11 cellular contexts compared by ENCODE assay signal in the genomic region with DNA sequence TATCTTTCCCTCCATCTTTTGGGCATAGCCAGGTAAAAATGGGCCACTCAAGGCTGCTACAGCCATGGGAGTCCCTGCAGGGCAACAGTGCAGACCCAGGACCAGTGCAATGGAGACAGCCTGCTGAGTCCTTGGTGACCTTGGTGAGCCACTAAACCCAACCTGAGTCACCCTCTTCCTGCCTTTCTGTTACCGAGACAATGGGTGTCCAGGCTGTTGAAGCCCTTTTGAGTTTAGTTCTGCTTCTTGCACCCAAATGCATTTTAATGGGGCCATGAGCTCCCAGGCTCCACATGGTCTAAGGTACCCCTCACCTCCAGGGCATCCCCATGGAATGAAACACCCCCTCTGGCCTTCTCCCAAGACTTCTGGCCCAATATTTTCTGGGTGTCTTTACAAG. TPM values are rescaled to one million over a fixed set of nuclear protein-coding genes. Genes with fewer than 3 reads are reported as not detected.
DNase-seq lines count a peak whose midpoint lies in the region; ATAC-seq and TF ChIP-seq lines count a peak whose summit lies in the region.
"Had no signal": no experiment of that assay in that cellular context is flagged by ENCODE, and none has a peak within 500 bp of the region (broad histone marks: within the 10 kb centered on the region; RNA-seq: fewer than 3 reads in every experiment).

No MANE protein-coding gene starts in this region.

- in situ Hi-C loops in GM13977 (cut with MboI; ENCODE audit: low pct_unique_long_range_greater_than_20kb, low sequenced_read_pairs, unreplicated experiment) = no loop called here

- no peak for TF ChIP-seq CTCF in CD4-positive, alpha-beta T cell (IDR thresholded peaks at IDR 0.05)
- no peak for TF ChIP-seq CTCF in MM.1S (IDR thresholded peaks at IDR 0.05; ENCODE audit: low read length)
- no peak for TF ChIP-seq CTCF in GM13977 (IDR thresholded peaks at IDR 0.05; ENCODE audit: extremely low read depth, insufficient read depth, missing control alignments)

- peak overlapping the region; percentile 27; the same call in 1 of the 2 replicates for H3K9ac ChIP-seq in MM.1S (ENCODE audit: low read length)

- H3K9me2 ChIP-seq in MM.1S (replicated peaks; ENCODE audit: insufficient read depth, low read length) = no peaks in the 10 kb centered on the region

- peak overlapping the region; percentile 89; the same call in 1 of the 2 replicates for H3K4me2 ChIP-seq in MM.1S (ENCODE audit: low read depth, low read length)

- DNase-seq in CD4-positive, alpha-beta T cell = peak in 3 of 10 experiments; percentile 20 to 22 (median 22)
- DNase-seq in MM.1S (no peak), mucosa of gallbladder (ENCODE audit: low spot score) (no peak), COLO668 (lab: John Stamatoyannopoulos, UW; ENCODE audit: unreplicated experiment) (no peak), GM13977 (ENCODE audit: low spot score) (no peak)
- DNase-seq in activated naive CD4-positive, alpha-beta T cell treated with anti-CD3 and anti-CD28 coated beads, Interleukin-2, amount 50 U/mL, for 72 hours (ENCODE audit: low spot score in 2 of 2) = no peak
- peak in 1 of 9 donors; percentile 47 for DNase-seq in naive thymus-derived CD4-positive, alpha-beta T cell
- DNase-seq: islet precursor cell had no signal

- no peaks in the 10 kb centered on the region for H3K9me3 ChIP-seq in CD4-positive, alpha-beta T cell (ENCODE audit: control insufficient read depth, low read length)
- no peaks in the 10 kb centered on the region for H3K9me3 ChIP-seq in MM.1S (replicated peaks; ENCODE audit: insufficient read depth, low read length)
- H3K9me3 ChIP-seq in naive thymus-derived CD4-positive, alpha-beta T cell (ENCODE audit: control insufficient read depth in 2 of 3, low read length in 3 of 3) = no peaks in the 10 kb centered on the region

- H3K36me3 ChIP-seq in MM.1S (replicated peaks; ENCODE audit: insufficient read depth, low read length) = no peaks in the 10 kb centered on the region
- peaks cover 0 to 4% (median 0%) of the 10 kb centered on the region in 3 experiments for H3K36me3 ChIP-seq in naive thymus-derived CD4-positive, alpha-beta T cell (ENCODE audit: control insufficient read depth in 2 of 3, insufficient read depth in 3 of 3, low read length in 3 of 3)

- peaks cover 30% of the 10 kb centered on the region for H3F3A ChIP-seq in MM.1S (ENCODE audit: insufficient read depth, low read length)

- ATAC-seq in CD4-positive, alpha-beta T cell (ENCODE audit: poor library complexity) = no peak
- peak; percentile 55 to 72 for ATAC-seq in activated naive CD4-positive, alpha-beta T cell treated with anti-CD3 and anti-CD28 coated beads, Interleukin-2, amount 50 U/mL, for 72 hours
- no peak for ATAC-seq in naive thymus-derived CD4-positive, alpha-beta T cell
- no peak for ATAC-seq in HG02610 (IDR thresholded peaks at IDR 0.05; ENCODE audit: unreplicated experiment)

- CTCF ChIA-PET in CD4-positive, alpha-beta T cell (lab: Charles Lee) = interaction anchor here (1.4 kb wide), 1 partner anchor 32 kb away, joined by 4 read pairs; no protein-coding TSS in a partner anchor
- CTCF ChIA-PET in naive thymus-derived CD4-positive, alpha-beta T cell (lab: Charles Lee) = interaction anchor here (0.6 to 2.4 kb wide), 3 partner anchors 21 to 79 kb away, joined by 3 to 15 read pairs (median 3); a partner anchor contains a TSS

- no peaks in the 10 kb centered on the region for H4K20me1 ChIP-seq in MM.1S (ENCODE audit: insufficient read depth, low read length)

- H3K27ac Mint-ChIP-seq in CD4-positive, alpha-beta T cell = peak overlapping the region; percentile 98
- peak overlapping the region; percentile 92 to 98 for H3K27ac Mint-ChIP-seq in activated naive CD4-positive, alpha-beta T cell treated with anti-CD3 and anti-CD28 coated beads, Interleukin-2, amount 50 U/mL, for 72 hours
- peak overlapping the region; percentile 91 to 97 (median 96) for H3K27ac Mint-ChIP-seq in naive thymus-derived CD4-positive, alpha-beta T cell

- no peaks in the 10 kb centered on the region for H3K27me3 ChIP-seq in CD4-positive, alpha-beta T cell (ENCODE audit: control insufficient read depth, insufficient read depth, low read length)
- no peaks in the 10 kb centered on the region for H3K27me3 ChIP-seq in MM.1S (replicated peaks; ENCODE audit: insufficient read depth, low read length)
- no peaks in the 10 kb centered on the region for H3K27me3 ChIP-seq in naive thymus-derived CD4-positive, alpha-beta T cell (ENCODE audit: control insufficient read depth in 2 of 2, insufficient read depth in 2 of 2, low read length in 2 of 2)

- H3K36me3 Mint-ChIP-seq in CD4-positive, alpha-beta T cell (ENCODE audit: low read depth) = peaks cover 34% of the 10 kb centered on the region
- H3K36me3 Mint-ChIP-seq in activated naive CD4-positive, alpha-beta T cell treated with anti-CD3 and anti-CD28 coated beads, Interleukin-2, amount 50 U/mL, for 72 hours = no peaks in the 10 kb centered on the region
- peaks cover 0 to 18% (median 4%) of the 10 kb centered on the region in 5 donors for H3K36me3 Mint-ChIP-seq in naive thymus-derived CD4-positive, alpha-beta T cell

- H3K79me2 ChIP-seq in MM.1S (ENCODE audit: low read length) = no peaks in the 10 kb centered on the region

- POLR2A ChIA-PET in CD4-positive, alpha-beta T cell (lab: Charles Lee) = interaction anchor here (1.3 to 4.8 kb wide), 9 partner anchors 8 to 78 kb away, joined by 3 to 86 read pairs (median 11); no protein-coding TSS in a partner anchor
- POLR2A ChIA-PET in naive thymus-derived CD4-positive, alpha-beta T cell (lab: Charles Lee) = interaction anchor here (0.9 to 10.4 kb wide), 8 partner anchors 10 to 872 kb away, joined by 3 to 172 read pairs (median 17); a partner anchor contains a TSS

- intact Hi-C loops in CD4-positive, alpha-beta T cell (cut with DNase I, micrococcal nuclease) = loop anchor here in 1 of 2 experiments (1.0 to 10.0 kb wide), 2 partner anchors 32 to 99 kb away; no protein-coding TSS in a partner anchor
- intact Hi-C loops in naive thymus-derived CD4-positive, alpha-beta T cell (cut with micrococcal nuclease) = loop anchor here (1.0 to 5.0 kb wide), 4 partner anchors 32 to 147 kb away; a partner anchor contains a TSS

- H3K27ac ChIP-seq in CD4-positive, alpha-beta T cell (ENCODE audit: low read depth, low read length) = peak overlapping the region; percentile 82
- H3K27ac ChIP-seq in MM.1S (ENCODE audit: low read length) = peak overlapping the region; percentile 79; the same call in 1 of the 2 replicates
- H3K27ac ChIP-seq in naive thymus-derived CD4-positive, alpha-beta T cell (ENCODE audit: low read depth, low read length) = peak overlapping the region; percentile 82

- peak overlapping the region; percentile 100 for H3K4me3 Mint-ChIP-seq in CD4-positive, alpha-beta T cell
- H3K4me3 Mint-ChIP-seq in naive thymus-derived CD4-positive, alpha-beta T cell = peak overlapping the region; percentile 87 to 99 (median 96)

- H3K4me1 ChIP-seq in MM.1S (ENCODE audit: low read length) = peaks cover 29% of the 10 kb centered on the region
- H3K4me1 ChIP-seq in naive thymus-derived CD4-positive, alpha-beta T cell (ENCODE audit: control insufficient read depth in 2 of 2, insufficient read depth in 2 of 2, low read length in 2 of 2) = peaks cover 80 to 84% of the 10 kb centered on the region in 2 donors

- H3K4me1 Mint-ChIP-seq in CD4-positive, alpha-beta T cell (ENCODE audit: low read depth) = peaks cover 97% of the 10 kb centered on the region
- H3K4me1 Mint-ChIP-seq in naive thymus-derived CD4-positive, alpha-beta T cell = peaks cover 51 to 96% (median 91%) of the 10 kb centered on the region in 7 donors

- H2AFZ ChIP-seq in MM.1S (ENCODE audit: low read length) = 0 out of 2 replicates have a peak overlapping the region, but pooled peaks have one; percentile 77

- no peak overlapping the region for H3K4me3 ChIP-seq in MM.1S (ENCODE audit: low read length)
- peak overlapping the region; percentile 90 for H3K4me3 ChIP-seq in naive thymus-derived CD4-positive, alpha-beta T cell (ENCODE audit: low read length)

- H3K27me3 Mint-ChIP-seq in CD4-positive, alpha-beta T cell = no peaks in the 10 kb centered on the region
- no peaks in the 10 kb centered on the region for H3K27me3 Mint-ChIP-seq in naive thymus-derived CD4-positive, alpha-beta T cell

- H3K9me3 Mint-ChIP-seq in CD4-positive, alpha-beta T cell = no peaks in the 10 kb centered on the region
- no peaks in the 10 kb centered on the region for H3K9me3 Mint-ChIP-seq in activated naive CD4-positive, alpha-beta T cell treated with anti-CD3 and anti-CD28 coated beads, Interleukin-2, amount 50 U/mL, for 72 hours
- H3K9me3 Mint-ChIP-seq in naive thymus-derived CD4-positive, alpha-beta T cell = no peaks in the 10 kb centered on the region

RNA-seq across cellular contexts. Expression of a gene that starts 0.9 kb away (rescaled TPM):
- 10 to 100 TPM; 80.4 to 82.4 TPM for total RNA-seq in CD4-positive, alpha-beta T cell
- 10 to 100 TPM; 11.6 to 34.1 TPM for total RNA-seq in activated naive CD4-positive, alpha-beta T cell treated with anti-CD3 and anti-CD28 coated beads, Interleukin-2, amount 50 U/mL, for 72 hours
- 100 to 1,000 TPM in 4 of 5 experiments, 10 to 100 TPM in 1; 96.2 to 170 (median 122) TPM for total RNA-seq in naive thymus-derived CD4-positive, alpha-beta T cell
- polyA plus RNA-seq in naive thymus-derived CD4-positive, alpha-beta T cell = 100 to 1,000 TPM; 430 to 468 TPM
- total RNA-seq in mucosa of gallbladder = 87.0 TPM

RNA-seq across cellular contexts. Expression of a gene that starts 27.4 kb away (rescaled TPM):
- total RNA-seq in CD4-positive, alpha-beta T cell = under 1 TPM; 0.34 to 0.49 TPM
- not detected for total RNA-seq in activated naive CD4-positive, alpha-beta T cell treated with anti-CD3 and anti-CD28 coated beads, Interleukin-2, amount 50 U/mL, for 72 hours
- under 1 TPM in 1 of 5 experiments, not detected in 4; 0.51 TPM for total RNA-seq in naive thymus-derived CD4-positive, alpha-beta T cell
- not detected for polyA plus RNA-seq in naive thymus-derived CD4-positive, alpha-beta T cell
- 2.1 TPM for total RNA-seq in mucosa of gallbladder
- total RNA-seq: posterior vena cava had no signal

RNA-seq across cellular contexts. Expression of a gene that starts 29.9 kb away (rescaled TPM):
- not detected for total RNA-seq in CD4-positive, alpha-beta T cell
- total RNA-seq in activated naive CD4-positive, alpha-beta T cell treated with anti-CD3 and anti-CD28 coated beads, Interleukin-2, amount 50 U/mL, for 72 hours = not detected
- 1 to 10 TPM in 1 of 5 experiments, not detected in 4; 1.3 TPM for total RNA-seq in naive thymus-derived CD4-positive, alpha-beta T cell
- not detected for polyA plus RNA-seq in naive thymus-derived CD4-positive, alpha-beta T cell
- total RNA-seq in mucosa of gallbladder = 0.26 TPM

RNA-seq across cellular contexts. Expression of a gene that starts 44.8 kb away (rescaled TPM):
- total RNA-seq in CD4-positive, alpha-beta T cell = under 1 TPM in 1 of 2 experiments, not detected in 1; 0.16 TPM
- not detected for total RNA-seq in activated naive CD4-positive, alpha-beta T cell treated with anti-CD3 and anti-CD28 coated beads, Interleukin-2, amount 50 U/mL, for 72 hours
- 1 to 10 TPM in 1 of 5 experiments, not detected in 4; 1.1 TPM for total RNA-seq in naive thymus-derived CD4-positive, alpha-beta T cell
- not detected for polyA plus RNA-seq in naive thymus-derived CD4-positive, alpha-beta T cell
- total RNA-seq in mucosa of gallbladder = 1.7 TPM
- total RNA-seq: T-helper 1 cell treated with Interleukin-12 subunit alpha and Interleukin-12 subunit beta and Interleukin-4 antibody, amounts not matched to agents 30 ng/mL and 1 ng/mL, for 36 hours had no signal

Comparison
In these comparisons a context has a peak if more than half of its experiments do, and no peak if none do; other contexts are left out.
1. ATAC-seq: peak in activated naive CD4-positive, alpha-beta T cell treated with anti-CD3 and anti-CD28 coated beads, Interleukin-2, amount 50 U/mL, for 72 hours (2 of 2); none in CD4-positive, alpha-beta T cell (single experiment), naive thymus-derived CD4-positive, alpha-beta T cell (single experiment) and HG02610 (single experiment).
2. Peak in every context shown above with its lines, with median percentiles within 50 percentile points of each other: H3K27ac ChIP-seq and H3K27ac Mint-ChIP-seq.